In genomic region chr1:228082260-228082974, GRCh38 we compare ENCODE assay signal across 8 cellular contexts. TPM values are rescaled to one million over a fixed set of nuclear protein-coding genes. Genes with fewer than 3 reads are reported as not detected.
DNase-seq lines count a peak whose midpoint lies in the region; ATAC-seq, FAIRE-seq and TF ChIP-seq lines count a peak whose summit lies in the region.

ARF1 (plus strand) TSS chr1:228082708; CDS start chr1:228097115, 14,407 bp downstream.

- WGBS in H1 (ENCODE audit: extremely low coverage in 1 of 2, insufficient coverage in 1 of 2, insufficient read length in 1 of 2, insufficient replicate concordance in 2 of 2, low coverage in 1 of 2, low lambda C conversion rate in 2 of 2, missing lambda C conversion rate in 1 of 2), 2 experiments = 2% methylated on average over 37 of the region's 89 CpGs; no CpG with 5 or more reads in 1 of the 2 experiments

- H4K20me1 ChIP-seq in H1 (replicated peaks in 1 of 2; ENCODE audit: control insufficient read depth in 1 of 2, insufficient read depth in 2 of 2, low read length in 2 of 2) = peaks cover 30 to 50% of the 10 kb centered on the region in 2 experiments

- peaks cover 0 to 13% (median 11%) of the 10 kb centered on the region in 4 experiments; a peak in 5 of 7 replicates for H3K27me3 ChIP-seq in H1 (replicated peaks in 1 of 4; ENCODE audit: control insufficient read depth in 3 of 4, extremely low read depth in 1 of 4, insufficient read depth in 3 of 4, low read length in 3 of 4)

- peak within 1 kb of the TSS; percentile 19; the same call in 1 of the 2 replicates for H3K18ac ChIP-seq in H1 (ENCODE audit: extremely low read depth, low read length)

- peak; percentile 99 for DNase-seq in COLO829 (ENCODE audit: low spot score)
- peak in 72 of 76 experiments; percentile 41 to 93 (median 81) for DNase-seq in HUDEP-2 (lab: John Stamatoyannopoulos, UW; ENCODE audit: unreplicated experiment in 76 of 76)
- DNase-seq in NOMO-1 treated with dmso at 0.1 percent for 144 hours (lab: John Stamatoyannopoulos, UW; ENCODE audit: unreplicated experiment) = peak; percentile 87
- peak; percentile 80 to 96 (median 81) for DNase-seq in activated CD8-positive, alpha-beta memory T cell treated with anti-CD3 and anti-CD28 coated beads for 48 hours (ENCODE audit: low read depth in 2 of 3, low spot score in 2 of 3)
- DNase-seq in H1 (ENCODE audit: low read depth in 1 of 2, low spot score in 2 of 2) = peak; percentile 84 to 94
- DNase-seq in mesenteric fat pad (ENCODE audit: low spot score) = peak; percentile 98
- peak; percentile 80 for DNase-seq in stimulated activated CD8-positive, alpha-beta memory T cell treated with anti-CD3 and anti-CD28 coated beads, Interleukin-15, amount 100 ng/mL, for 1 hour (ENCODE audit: low read depth)

- no peak within 1 kb of the TSS for H2AK5ac ChIP-seq in H1 (ENCODE audit: low read depth, low read length)

- no peak for FAIRE-seq in H1 (lab: Jason Lieb, UNC)

- H3K56ac ChIP-seq in H1 (replicated peaks; ENCODE audit: insufficient read length, low read depth, low read length) = peak within 1 kb of the TSS; percentile 64

- peaks cover 7 to 30% (median 8%) of the 10 kb centered on the region in 4 experiments for H3K4me1 ChIP-seq in H1 (replicated peaks in 1 of 4; ENCODE audit: control insufficient read depth in 3 of 4, insufficient read depth in 4 of 4, low read length in 3 of 4)

- no peak within 1 kb of the TSS for H3K23ac ChIP-seq in H1 (ENCODE audit: insufficient read length)

- H3K27ac ChIP-seq in H1 (ENCODE audit: low read depth, low read length) = peak within 1 kb of the TSS; percentile 95

- H3K4me2 ChIP-seq in H1 (ENCODE audit: insufficient read depth in 1 of 2, low read depth in 2 of 2, low read length in 2 of 2) = peak within 1 kb of the TSS; percentile 73 to 92

- POLR2A ChIA-PET in H1 (lab: Charles Lee; ENCODE audit: partially characterized antibody) = interaction anchor here (0.6 to 4.3 kb wide), 16 partner anchors 8 to 581 kb away, joined by 3 to 27 read pairs (median 4); no protein-coding TSS in a partner anchor

- TF ChIP-seq RAD21 in H1 (IDR thresholded peaks at IDR 0.05 in 1 of 2, conservative IDR thresholded peaks at IDR 0.05 in 1 of 2; ENCODE audit: low read depth in 2 of 2, low read length in 2 of 2) = no peak

- peak within 1 kb of the TSS; percentile 80 for H4K91ac ChIP-seq in H1 (replicated peaks; ENCODE audit: insufficient read length, low read length)

- no peak within 1 kb of the TSS for H2BK15ac ChIP-seq in H1 (ENCODE audit: low read length)

- peaks cover 15% of the 10 kb centered on the region for H3K23me2 ChIP-seq in H1 (ENCODE audit: low read depth, low read length)

- peak within 1 kb of the TSS; percentile 91 to 99 (median 95) for H3K4me3 ChIP-seq in H1 (ENCODE audit: extremely low read depth in 1 of 4, insufficient read depth in 2 of 4, low read depth in 3 of 4, low read length in 4 of 4)

- H3K4ac ChIP-seq in H1 (replicated peaks; ENCODE audit: insufficient read length, low read depth, low read length) = peak within 1 kb of the TSS; percentile 83

- H3K9me3 ChIP-seq in H1 (ENCODE audit: insufficient read depth in 2 of 2, low read depth in 1 of 2, low read length in 1 of 2) = no peaks in the 10 kb centered on the region

- CTCF ChIA-PET in H1 (lab: Charles Lee; ENCODE audit: partially characterized antibody) = interaction anchor here (1.2 to 3.2 kb wide), 2 partner anchors 48 to 79 kb away, joined by 3 to 21 read pairs; no protein-coding TSS in a partner anchor

- no peak for TF ChIP-seq CTCF in H1 (IDR thresholded peaks at IDR 0.05; ENCODE audit: control extremely low read depth in 1 of 3, insufficient read depth in 1 of 3, low read depth in 1 of 3, low read length in 3 of 3)

- no peak within 1 kb of the TSS for H2AFZ ChIP-seq in H1 (ENCODE audit: low read length)

- H3K79me2 ChIP-seq in H1 (ENCODE audit: control insufficient read depth in 1 of 2, insufficient read depth in 2 of 2, low read length in 2 of 2) = peaks cover 45 to 47% of the 10 kb centered on the region in 2 experiments

- no peak for TF ChIP-seq EP300 in H1 (IDR thresholded peaks at IDR 0.05; ENCODE audit: borderline replicate concordance in 1 of 2, low read depth in 2 of 2, low read length in 2 of 2)

- peak within 1 kb of the TSS; percentile 66 for H2BK5ac ChIP-seq in H1 (ENCODE audit: low read depth, low read length)

- peak within 1 kb of the TSS; percentile 80 to 98 (median 90) for H3K9ac ChIP-seq in H1 (replicated peaks in 1 of 4; ENCODE audit: extremely low read depth in 1 of 4, low read depth in 3 of 4, low read length in 3 of 4)

- peak within 1 kb of the TSS; percentile 31 for H3K14ac ChIP-seq in H1 (ENCODE audit: insufficient read length)

- H2BK20ac ChIP-seq in H1 (ENCODE audit: low read length) = no peak within 1 kb of the TSS

- H2BK12ac ChIP-seq in H1 (ENCODE audit: low read depth, low read length) = no peak within 1 kb of the TSS

- no peaks in the 10 kb centered on the region for H3K36me3 ChIP-seq in H1 (ENCODE audit: control insufficient read depth in 2 of 4, insufficient read depth in 4 of 4, low read length in 3 of 4)

- peaks cover 13% of the 10 kb centered on the region; the same call in 1 of the 2 replicates for H3K79me1 ChIP-seq in H1 (ENCODE audit: low read depth, low read length)

- peak within 1 kb of the TSS; percentile 98 for H4K8ac ChIP-seq in H1 (ENCODE audit: extremely low read depth, insufficient read depth, low read length)

- no peak within 1 kb of the TSS for H2BK120ac ChIP-seq in H1 (replicated peaks; ENCODE audit: low read depth, low read length)

- peak in 1 of 2 experiments; percentile 91; a peak in 2 of 3 replicates for TF ChIP-seq POLR2A in H1 (IDR thresholded peaks at IDR 0.05; ENCODE audit: control extremely low read depth in 1 of 2, low read depth in 2 of 2, low read length in 2 of 2)

- peak; percentile 79 for ATAC-seq in GM21381 (IDR thresholded peaks at IDR 0.05; ENCODE audit: unreplicated experiment)

- peak within 1 kb of the TSS; percentile 63 for H4K5ac ChIP-seq in H1 (ENCODE audit: insufficient read length, low read depth, low read length)

TF ChIP-seq in H1, 55 proteins besides CTCF, POLR2A, EP300 and RAD21:
- TF ChIP-seq RBBP5 (IDR thresholded peaks at IDR 0.05; ENCODE audit: borderline replicate concordance, low read depth, low read length) (peak; percentile 76), SP4 (IDR thresholded peaks at IDR 0.05; ENCODE audit: low read length) (peak; percentile 73; the same call in 1 of the 2 replicates), CREB1 (IDR thresholded peaks at IDR 0.05) (peak; percentile 91), TAF7 (optimal IDR thresholded peaks at IDR 0.05; ENCODE audit: borderline replicate concordance, low read depth, low read length) (peak; percentile 82), E2F6 (IDR thresholded peaks at IDR 0.05) (peak; percentile 95), ZNF274 (IDR thresholded peaks at IDR 0.05; ENCODE audit: borderline replicate concordance, extremely low read depth, low read length) (no peak), KDM1A (IDR thresholded peaks at IDR 0.05; ENCODE audit: borderline replicate concordance, low read length) (peak; percentile 92), YY1 (IDR thresholded peaks at IDR 0.05; ENCODE audit: low read depth, low read length) (peak; percentile 97), HDAC2 (IDR thresholded peaks at IDR 0.05; ENCODE audit: borderline replicate concordance in 1 of 2, low read depth in 2 of 2, low read length in 2 of 2) (peak in 1 of 2 experiments; percentile 65; a peak in 1 of 4 replicates), MAFK (IDR thresholded peaks at IDR 0.05; ENCODE audit: low read depth, low read length) (no peak), TAF1 (IDR thresholded peaks at IDR 0.05; ENCODE audit: low read depth, low read length) (peak; percentile 94), PHF8 (conservative IDR thresholded peaks at IDR 0.05; ENCODE audit: low read depth, low read length) (peak; percentile 77), SP2 (IDR thresholded peaks at IDR 0.05; ENCODE audit: low read length) (no peak), RXRA (IDR thresholded peaks at IDR 0.05; ENCODE audit: insufficient read depth, low read depth, low read length) (no peak), NRF1 (IDR thresholded peaks at IDR 0.05; ENCODE audit: low read depth, low read length) (peak; percentile 73), ASH2L (IDR thresholded peaks at IDR 0.05; ENCODE audit: low read length) (peak; percentile 67), TBP (IDR thresholded peaks at IDR 0.05; ENCODE audit: low read depth, low read length) (peak; percentile 77), SP1 (IDR thresholded peaks at IDR 0.05; ENCODE audit: low read depth, low read length) (peak; percentile 73; the same call in 1 of the 2 replicates), KDM4A (IDR thresholded peaks at IDR 0.05; ENCODE audit: low read depth, low read length, severe bottlenecking) (peak; percentile 98), MAX (IDR thresholded peaks at IDR 0.05) (peak; percentile 76; the same call in 1 of the 2 replicates), CEBPB (IDR thresholded peaks at IDR 0.05; ENCODE audit: low read depth, low read length) (no peak), POLR2AphosphoS5 (IDR thresholded peaks at IDR 0.05; ENCODE audit: low read depth, low read length) (peak; percentile 87)

RNA-seq across cellular contexts. Expression of gene ARF1, which starts in this region (rescaled TPM):
- total RNA-seq in H1 (2021; fragmentation: NEBNext Ultra II Directional; extraction: Animal tissue kit (Norgen Biotek cat#: 25700)) = 265 and 267 TPM in 2 replicates
- 471 and 606 TPM in 2 replicates for polyA plus RNA-seq in H1 (2011; rRNA removed)
- polyA plus RNA-seq in H1 (2011; cell fraction: cytosol; rRNA removed) = 441 TPM
- polyA plus RNA-seq in H1 (2011; cell fraction: nucleus; rRNA removed) = 308 TPM
- polyA plus RNA-seq in H1 (2012, experiment 1 of 2) = 315 to 344 TPM (median 336 TPM) in 4 replicates
- polyA plus RNA-seq in H1 (2012, experiment 2 of 2) = 366 TPM
- 193 TPM for polyA plus RNA-seq in H1 (2013, experiment 1 of 2)
- polyA plus RNA-seq in H1 (2013, experiment 2 of 2) = 197 TPM
- 359 and 424 TPM in 2 replicates for polyA minus RNA-seq in H1 (2011; rRNA and poly(A)+ RNA removed)
- polyA minus RNA-seq in H1 (2011; cell fraction: cytosol; rRNA and poly(A)+ RNA removed) = 253 TPM
- polyA minus RNA-seq in H1 (2011; cell fraction: nucleus; rRNA and poly(A)+ RNA removed) = 129 TPM
- 352 TPM for total RNA-seq in mesenteric fat pad

Comparison
In these comparisons a context has a peak if more than half of its experiments do, and no peak if none do; other contexts are left out.
1. Peak in every context shown above with its lines: DNase-seq, ATAC-seq, H3K4me3 ChIP-seq and H3K27ac ChIP-seq.